ENCODE assay signal across 21 cellular contexts in the genomic region with DNA sequence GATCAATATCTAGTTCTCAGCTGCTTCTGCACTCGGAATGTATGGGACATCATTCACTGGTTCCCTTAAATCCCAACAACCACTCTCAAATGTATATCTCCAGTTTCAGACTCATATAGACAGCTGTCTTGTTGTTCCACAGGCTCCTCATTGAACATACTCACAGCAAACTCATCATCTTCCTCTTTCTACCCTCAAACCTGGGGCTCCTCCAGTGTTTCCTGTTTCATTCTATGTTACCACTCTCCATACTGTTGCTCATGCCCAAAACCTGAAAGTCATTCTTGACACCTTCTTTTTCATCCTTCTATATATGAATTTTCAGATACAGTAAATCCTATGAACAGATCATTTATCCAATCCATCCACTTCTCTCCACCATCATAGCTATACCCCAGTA.
"Had no signal": no experiment of that assay in that cellular context is flagged by ENCODE, and none has a peak within 500 bp of the region (broad histone marks: within the 10 kb centered on the region; RNA-seq: fewer than 3 reads in every experiment).

No MANE protein-coding gene starts in this region.

- H3K4me3 Mint-ChIP-seq: activated naive CD8-positive, alpha-beta T cell treated with anti-CD3 and anti-CD28 coated beads, Interleukin-2, amount 10 ng/mL, durations not matched to agents 7 days and 5 days; activated T-helper 1 cell treated with anti-CD3 and anti-CD28 coated beads, Interleukin-12 subunit alpha, Interleukin-12 subunit beta, Interleukin-2, Interleukin-4 antibody, amounts not matched to agents 30 ng/mL and 10 ng/mL and 1 ng/mL, durations not matched to agents 14 hours and 24 hours and 36 hours; central memory CD8-positive, alpha-beta T cell; endodermal cell; natural killer cell; T-helper 1 cell treated with Interleukin-12 subunit alpha and Interleukin-12 subunit beta and Interleukin-4 antibody, amounts not matched to agents 30 μg/mL and 1 μg/mL, for 36 hours had no signal

- H3K36me3 ChIP-seq: colonic mucosa, pancreas, right lobe of liver, thyroid gland had no signal

- DNase-seq: activated CD4-positive, alpha-beta T cell treated with anti-CD3 and anti-CD28 coated beads for 1 hour; activated CD4-positive, alpha-beta T cell treated with anti-CD3 and anti-CD28 coated beads, Interleukin-2, amount 50 U/mL, for 48 hours; activated naive CD8-positive, alpha-beta T cell treated with anti-CD3 and anti-CD28 coated beads, Interleukin-2, amount 10 ng/mL, durations not matched to agents 7 days and 5 days; activated T-cell treated with anti-CD3 and anti-CD28 coated beads for 4 hours; colonic mucosa; endodermal cell; foreskin keratinocyte; glutamatergic neuron; hippocampal formation; left cardiac atrium; natural killer cell; pancreas; right lobe of liver; small intestine; stimulated activated CD4-positive, alpha-beta T cell treated with anti-CD3 and anti-CD28 coated beads, Interleukin-15, amount 100 ng/mL, for 24 hours; stimulated activated CD4-positive, alpha-beta T cell treated with anti-CD3 and anti-CD28 coated beads, Interleukin-4, amount 100 ng/mL, for 1 hour; thyroid gland had no signal

- H3K4me3 ChIP-seq: colonic mucosa, pancreas, right lobe of liver, thyroid gland had no signal

- ATAC-seq: left cardiac atrium, natural killer cell, pancreas, right lobe of liver had no signal

- H3K27ac ChIP-seq: colonic mucosa, epithelial cell of prostate, foreskin keratinocyte, pancreas, right lobe of liver, thyroid gland had no signal

- H3K9me3 ChIP-seq: colonic mucosa, pancreas, right lobe of liver, thyroid gland had no signal

- H3K4me1 ChIP-seq: colonic mucosa, pancreas, thyroid gland had no signal

- H3K27ac Mint-ChIP-seq: activated naive CD8-positive, alpha-beta T cell treated with anti-CD3 and anti-CD28 coated beads, Interleukin-2, amount 10 ng/mL, durations not matched to agents 7 days and 5 days; activated T-helper 1 cell treated with anti-CD3 and anti-CD28 coated beads, Interleukin-12 subunit alpha, Interleukin-12 subunit beta, Interleukin-2, Interleukin-4 antibody, amounts not matched to agents 30 ng/mL and 10 ng/mL and 1 ng/mL, durations not matched to agents 14 hours and 24 hours and 36 hours; endodermal cell; natural killer cell; T-helper 1 cell treated with Interleukin-12 subunit alpha and Interleukin-12 subunit beta and Interleukin-4 antibody, amounts not matched to agents 30 μg/mL and 1 μg/mL, for 36 hours had no signal
